In the genomic region with DNA sequence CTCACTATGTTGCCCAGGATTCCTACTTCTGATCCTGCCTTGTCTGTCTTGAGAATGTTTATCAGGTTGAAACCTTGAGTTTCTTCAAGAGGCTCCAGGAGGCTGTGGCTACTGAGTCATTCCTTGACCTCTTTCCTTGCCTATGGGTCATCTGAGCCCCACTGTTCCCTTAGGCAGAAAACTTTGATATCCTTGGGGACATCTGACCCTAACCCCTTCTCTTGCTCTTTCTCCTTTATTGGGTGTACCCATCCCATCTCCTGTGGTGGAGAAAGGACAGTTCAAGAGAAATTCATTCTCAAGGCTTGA, we compare ENCODE assay signal across 11 cellular contexts.
"Had no signal": no experiment of that assay in that cellular context is flagged by ENCODE, and none has a peak within 500 bp of the region (broad histone marks: within the 10 kb centered on the region; RNA-seq: fewer than 3 reads in every experiment).

No MANE protein-coding gene starts in this region.

- H3K36me3 ChIP-seq: adrenal gland, ovary, right atrium auricular region, tibial nerve had no signal

- DNase-seq: activated CD4-positive, alpha-beta T cell treated with anti-CD3 and anti-CD28 coated beads for 48 hours; activated naive CD4-positive, alpha-beta T cell treated with anti-CD3 and anti-CD28 coated beads, Interleukin-2, amount 50 U/mL, for 16 hours; adrenal gland; body of pancreas; foreskin melanocyte; head of caudate nucleus; left colon; small intestine had no signal

- H3K9me3 ChIP-seq: adrenal gland, body of pancreas, ovary, right atrium auricular region, tibial nerve had no signal

- H3K4me1 ChIP-seq: adrenal gland, body of pancreas had no signal

- H3K4me3 ChIP-seq: adrenal gland, body of pancreas, ovary, right atrium auricular region, tibial nerve had no signal

- H3K27me3 ChIP-seq: adrenal gland, body of pancreas, ovary, right atrium auricular region, tibial nerve had no signal

- H3K27ac ChIP-seq: adrenal gland, body of pancreas, ovary had no signal
